In genomic region chr12:52214421-52214802, GRCh38 we compare ENCODE assay signal across 1 cellular context.
TF ChIP-seq lines count a peak whose summit lies in the region.

No MANE protein-coding gene starts in this region.

TF ChIP-seq in HepG2, 621 proteins besides CTCF, POLR2A, EP300 and RAD21:
- no peak for TF ChIP-seq TIGD3 (CRISPR knock-in tag; IDR thresholded peaks at IDR 0.05; ENCODE audit: borderline replicate concordance)
- no peak for TF ChIP-seq ZGPAT (CRISPR knock-in tag; IDR thresholded peaks at IDR 0.05)
- TF ChIP-seq GTF3A (CRISPR knock-in tag; conservative IDR thresholded peaks at IDR 0.05): no peak
- no peak for TF ChIP-seq HDAC1 (CRISPR knock-in tag; IDR thresholded peaks at IDR 0.05)
- TF ChIP-seq BRF2 (CRISPR knock-in tag; IDR thresholded peaks at IDR 0.05): no peak
- no peak for TF ChIP-seq ERF (CRISPR knock-in tag; IDR thresholded peaks at IDR 0.05)
- TF ChIP-seq ZNF674 (CRISPR knock-in tag; IDR thresholded peaks at IDR 0.05; ENCODE audit: low read depth): no peak
- no peak for TF ChIP-seq NFKB2 (CRISPR knock-in tag; IDR thresholded peaks at IDR 0.05; ENCODE audit: borderline replicate concordance)
- no peak for TF ChIP-seq BCL3 (CRISPR knock-in tag; IDR thresholded peaks at IDR 0.05)
- no peak for TF ChIP-seq ZBED4 (CRISPR knock-in tag; IDR thresholded peaks at IDR 0.05; ENCODE audit: borderline replicate concordance)
- no peak for TF ChIP-seq U2AF2 (IDR thresholded peaks at IDR 0.05; ENCODE audit: low read depth, low read length)
- TF ChIP-seq ETV6 (CRISPR knock-in tag; conservative IDR thresholded peaks at IDR 0.05): no peak
- TF ChIP-seq ASH2L (IDR thresholded peaks at IDR 0.05; ENCODE audit: insufficient read length, low read depth, low read length): no peak
- no peak for TF ChIP-seq HDAC6 (IDR thresholded peaks at IDR 0.05; ENCODE audit: low read depth, low read length)
